8 cellular contexts compared by ENCODE assay signal in genomic region chr5:65102826-65103673, GRCh38.
DNase-seq lines count a peak whose midpoint lies in the region; ATAC-seq and TF ChIP-seq lines count a peak whose summit lies in the region.

No MANE protein-coding gene starts in this region.

- peaks cover 0 to 9% (median 0%) of the 10 kb centered on the region in 9 donors for H3K9me3 Mint-ChIP-seq in naive thymus-derived CD8-positive, alpha-beta T cell

- H3K27me3 Mint-ChIP-seq in naive thymus-derived CD8-positive, alpha-beta T cell, result no peaks in the 10 kb centered on the region

- 5% methylated on average over 23 of the region's 62 CpGs for WGBS in esophagus muscularis mucosa

- TF ChIP-seq POLR2A in GM18951 (IDR thresholded peaks at IDR 0.05; ENCODE audit: extremely low read depth, insufficient read depth, insufficient read length) (peak; percentile 42), esophagus muscularis mucosa (IDR thresholded peaks at IDR 0.05; ENCODE audit: low read depth) (no peak)

- peak overlapping the region; percentile 95 to 99 (median 97) for H3K27ac Mint-ChIP-seq in naive thymus-derived CD8-positive, alpha-beta T cell

- no peaks in the 10 kb centered on the region for H3K9me3 ChIP-seq in esophagus muscularis mucosa

- H3K4me3 Mint-ChIP-seq in naive thymus-derived CD8-positive, alpha-beta T cell, result peak overlapping the region; percentile 82 to 93 (median 89)

- peaks cover 10 to 30% (median 21%) of the 10 kb centered on the region in 4 donors for H3K4me1 ChIP-seq in esophagus muscularis mucosa

- H3K27ac ChIP-seq in esophagus muscularis mucosa (replicated peaks in 1 of 4) (peak overlapping the region; percentile 77 to 90 (median 85)), substantia nigra (ENCODE audit: low read depth, low read length, poor library complexity, severe bottlenecking) (peak overlapping the region; percentile 28)

- no peaks in the 10 kb centered on the region for H3K36me3 Mint-ChIP-seq in naive thymus-derived CD8-positive, alpha-beta T cell

- no peaks in the 10 kb centered on the region for H3K36me3 ChIP-seq in esophagus muscularis mucosa

- H3K4me3 ChIP-seq in esophagus muscularis mucosa, result peak overlapping the region; percentile 60 to 74 (median 64)

- POLR2A ChIA-PET in naive thymus-derived CD8-positive, alpha-beta T cell (lab: Charles Lee), result interaction anchor here (0.5 to 2.0 kb wide), 14 partner anchors 11 to 620 kb away, joined by 3 to 19 read pairs (median 4); partner anchors contain the start of genes ADAMTS6, CENPK, CWC27 and PPWD1

- TF ChIP-seq CTCF in AG09319 (IDR thresholded peaks at IDR 0.05; ENCODE audit: low read depth, low read length) (peak; percentile 21), esophagus muscularis mucosa (IDR thresholded peaks at IDR 0.05) (peak; percentile 41 to 48 (median 48))

- peak; percentile 63 for ATAC-seq in HG03139 (IDR thresholded peaks at IDR 0.05; ENCODE audit: unreplicated experiment)
- ATAC-seq in naive thymus-derived CD8-positive, alpha-beta T cell, result peak; percentile 76 to 80

- intact Hi-C loops in esophagus muscularis mucosa (cut with DNase I), result loop anchor here (5.0 to 10.0 kb wide), 3 partner anchors 66 to 288 kb away; no protein-coding TSS in a partner anchor

- H3K27me3 ChIP-seq in esophagus muscularis mucosa, result no peaks in the 10 kb centered on the region

- H3K4me1 Mint-ChIP-seq in naive thymus-derived CD8-positive, alpha-beta T cell, result peaks cover 32 to 56% (median 46%) of the 10 kb centered on the region in 4 donors

- TF ChIP-seq EP300 in esophagus muscularis mucosa (IDR thresholded peaks at IDR 0.05), result no peak

- in situ Hi-C loops in GM18951 (cut with MboI; ENCODE audit: low sequenced_read_pairs, unreplicated experiment), result no loop called here

- no peak for DNase-seq in AG09319 (ENCODE audit: extremely low read depth, low read depth)
- peak; percentile 72 for DNase-seq in NCI-H748 treated with DMSO at 0.1 percent for 48 hours (lab: John Stamatoyannopoulos, UW)
- peak; percentile 30 for DNase-seq in activated T-cell treated with anti-CD3 and anti-CD28 coated beads for 48 hours (ENCODE audit: low read depth)
- no peak for DNase-seq in esophagus muscularis mucosa (ENCODE audit: extremely low spot score)
- DNase-seq in naive thymus-derived CD8-positive, alpha-beta T cell, result peak; percentile 39 to 79 (median 62)
- DNase-seq in substantia nigra (lab: John Stamatoyannopoulos, UW), result peak in 35 of 49 donors; percentile 6 to 68 (median 32)

Comparison
In these comparisons a context has a peak if more than half of its experiments do, and no peak if none do; other contexts are left out.
1. DNase-seq: peak in NCI-H748 treated with DMSO at 0.1 percent for 48 hours (single experiment), activated T-cell treated with anti-CD3 and anti-CD28 coated beads for 48 hours (single experiment), naive thymus-derived CD8-positive, alpha-beta T cell (10 of 10) and substantia nigra (35 of 49); none in AG09319 (single experiment) and esophagus muscularis mucosa (single experiment).